ENCODE assay signal across 13 cellular contexts in genomic region chr10:33559105-33559504, GRCh38.
DNase-seq lines count a peak whose midpoint lies in the region; ATAC-seq, FAIRE-seq and TF ChIP-seq lines count a peak whose summit lies in the region.
"Had no signal": no experiment of that assay in that cellular context is flagged by ENCODE, and none has a peak within 500 bp of the region (broad histone marks: within the 10 kb centered on the region; RNA-seq: fewer than 3 reads in every experiment).

No MANE protein-coding gene starts in this region.

- in situ Hi-C loops in GM12878 (cut with MboI): no loop called here

- TF ChIP-seq EP300 in GM12878 (IDR thresholded peaks at IDR 0.05; ENCODE audit: borderline replicate concordance in 1 of 2, control insufficient read depth in 1 of 2, low read depth in 2 of 2, low read length in 2 of 2): no peak; a peak in 1 of 4 replicates

- no peak for TF ChIP-seq POLR2A in GM12878 (IDR thresholded peaks at IDR 0.05; ENCODE audit: low read depth, low read length)

- SMC1A ChIA-PET in GM12878 (lab: Charles Lee; ENCODE audit: uncharacterized antibody, unreplicated experiment): interaction anchor here (0.5 to 4.1 kb wide), 26 partner anchors 9 to 962 kb away, joined by 3 to 27 read pairs (median 4); no protein-coding TSS in a partner anchor

- no peaks in the 10 kb centered on the region for H3K9me3 ChIP-seq in GM12878 (replicated peaks; ENCODE audit: control insufficient read depth, insufficient read depth, low read length)

- no peak for TF ChIP-seq RAD21 in GM12878 (IDR thresholded peaks at IDR 0.05; ENCODE audit: insufficient read depth, low read depth, low read length)

- no peak overlapping the region for H3K27ac ChIP-seq in GM12878 (ENCODE audit: control insufficient read depth, insufficient read depth)

- no peak for FAIRE-seq in GM12878 (lab: Jason Lieb, UNC)

- no peaks in the 10 kb centered on the region for H3K36me3 ChIP-seq in BJ (ENCODE audit: control insufficient read depth, insufficient read depth, low read length)
- H3K36me3 ChIP-seq in GM12878 (ENCODE audit: control insufficient read depth in 2 of 2, insufficient read depth in 2 of 2, low read length in 1 of 2): no peaks in the 10 kb centered on the region

- no peaks in the 10 kb centered on the region for H4K20me1 ChIP-seq in GM12878 (ENCODE audit: control insufficient read depth, insufficient read depth)

- TF ChIP-seq CTCF in BJ (IDR thresholded peaks at IDR 0.05; ENCODE audit: insufficient read depth, low read depth, low read length) (peak; percentile 25; the same call in 1 of the 2 replicates), GM12878 (IDR thresholded peaks at IDR 0.05 in 2 of 3, conservative IDR thresholded peaks at IDR 0.05 in 1 of 3; ENCODE audit: control insufficient read depth in 2 of 3, extremely low read depth in 1 of 3, insufficient read depth in 1 of 3, low read depth in 3 of 3, low read length in 3 of 3) (no peak)

- H3K4me3 ChIP-seq in BJ (ENCODE audit: low read depth, low read length) (no peak overlapping the region), GM12878 (no peak overlapping the region)

- 4% methylated on average over 4 of the region's 4 CpGs for WGBS in GM12878 (ENCODE audit: insufficient coverage, insufficient replicate concordance, low lambda C conversion rate, missing lambda C conversion rate)

- no peak overlapping the region for H3K9ac ChIP-seq in GM12878 (ENCODE audit: control insufficient read depth, insufficient read depth, low read length)

- POLR2A ChIA-PET in BJ (lab: Charles Lee): no interaction called here
- POLR2A ChIA-PET in GM12878 (lab: Charles Lee): interaction anchor here (0.6 kb wide), 1 partner anchor 1063 kb away, joined by 3 read pairs; no protein-coding TSS in a partner anchor

- no peak overlapping the region for H3K4me2 ChIP-seq in GM12878 (ENCODE audit: control insufficient read depth, insufficient read depth)

- H3K27me3 ChIP-seq in BJ (ENCODE audit: control insufficient read depth, insufficient read depth, low read length) (no peaks in the 10 kb centered on the region; the same call in 1 of the 2 replicates), GM12878 (replicated peaks in 1 of 2; ENCODE audit: control insufficient read depth in 2 of 2, insufficient read depth in 2 of 2, low read length in 1 of 2) (no peaks in the 10 kb centered on the region)

- H3K4me1 ChIP-seq in GM12878 (ENCODE audit: control insufficient read depth, insufficient read depth, low read length): no peaks in the 10 kb centered on the region

- no peak overlapping the region for H2AFZ ChIP-seq in GM12878 (ENCODE audit: control insufficient read depth, low read depth, low read length)

- ATAC-seq in GM12878 (peak; percentile 79), GM18907 (IDR thresholded peaks at IDR 0.05; ENCODE audit: unreplicated experiment) (no peak)

- no peaks in the 10 kb centered on the region for H3K79me2 ChIP-seq in GM12878 (ENCODE audit: control insufficient read depth, insufficient read depth, low read length)

- RAD21 ChIA-PET in GM12878 (lab: Charles Lee; ENCODE audit: unreplicated experiment): interaction anchor here (0.6 to 3.4 kb wide), 16 partner anchors 12 to 1079 kb away, joined by 3 to 14 read pairs (median 4); partner anchors contain the start of gene NRP1

- BruUV-seq in GM12878 (replicated peaks; lab: Mats Ljungman, UMichigan): no TSS peak

- intact Hi-C loops in GM12878 (cut with micrococcal nuclease; ENCODE audit: unreplicated experiment): no loop called here

- peak; percentile 16 for DNase-seq in BJ (ENCODE audit: low read depth)
- peak; percentile 8 for DNase-seq in HS-27A (ENCODE audit: low read depth)
- no peak for DNase-seq in GM12878 (ENCODE audit: low read depth, low spot score)
- DNase-seq in myocyte (ENCODE audit: low read depth): peak; percentile 87
- no peak for DNase-seq in DMS153 (lab: John Stamatoyannopoulos, UW)
- DNase-seq in stimulated activated naive CD4-positive, alpha-beta T cell (lab: John Stamatoyannopoulos, UW): no peak
- no peak for DNase-seq in NCI-H2081 treated with DMSO at 0.1 percent for 48 hours (lab: John Stamatoyannopoulos, UW)
- DNase-seq: activated CD8-positive, alpha-beta memory T cell treated with anti-CD3 and anti-CD28 coated beads for 24 hours; DMS53; MM.1S; NCI-H748 treated with DMSO at 0.1 percent for 48 hours; SW 1271 had no signal

- CTCF ChIA-PET in BJ (lab: Yijun Ruan, JAX): interaction anchor here (0.9 to 1.8 kb wide), 2 partner anchors 9 to 11 kb away, joined by 3 to 4 read pairs; no protein-coding TSS in a partner anchor
- CTCF ChIA-PET in GM12878 (lab: Yijun Ruan, JAX): interaction anchor here (0.9 to 1.4 kb wide), 6 partner anchors 12 to 576 kb away, joined by 3 to 5 read pairs (median 3); no protein-coding TSS in a partner anchor

TF ChIP-seq in GM12878, 131 proteins besides CTCF, POLR2A, EP300 and RAD21 (continues in another document):
- TF ChIP-seq, protein P1, sequence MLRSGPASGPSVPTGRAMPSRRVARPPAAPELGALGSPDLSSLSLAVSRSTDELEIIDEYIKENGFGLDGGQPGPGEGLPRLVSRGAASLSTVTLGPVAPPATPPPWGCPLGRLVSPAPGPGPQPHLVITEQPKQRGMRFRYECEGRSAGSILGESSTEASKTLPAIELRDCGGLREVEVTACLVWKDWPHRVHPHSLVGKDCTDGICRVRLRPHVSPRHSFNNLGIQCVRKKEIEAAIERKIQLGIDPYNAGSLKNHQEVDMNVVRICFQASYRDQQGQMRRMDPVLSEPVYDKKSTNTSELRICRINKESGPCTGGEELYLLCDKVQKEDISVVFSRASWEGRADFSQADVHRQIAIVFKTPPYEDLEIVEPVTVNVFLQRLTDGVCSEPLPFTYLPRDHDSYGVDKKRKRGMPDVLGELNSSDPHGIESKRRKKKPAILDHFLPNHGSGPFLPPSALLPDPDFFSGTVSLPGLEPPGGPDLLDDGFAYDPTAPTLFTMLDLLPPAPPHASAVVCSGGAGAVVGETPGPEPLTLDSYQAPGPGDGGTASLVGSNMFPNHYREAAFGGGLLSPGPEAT (IDR thresholded peaks at IDR 0.05; ENCODE audit: low read depth): peak; percentile 70; the same call in 1 of the 2 replicates
- TF ChIP-seq USF2 (IDR thresholded peaks at IDR 0.05; ENCODE audit: borderline replicate concordance, low read depth, low read length): no peak
- no peak for TF ChIP-seq MYC (IDR thresholded peaks at IDR 0.05; ENCODE audit: insufficient read depth, insufficient read length, insufficient replicate concordance, low read length, severe bottlenecking)
- TF ChIP-seq EZH2 (IDR thresholded peaks at IDR 0.05; ENCODE audit: borderline replicate concordance, control insufficient read depth, low read depth, low read length): no peak
- TF ChIP-seq MLLT1 (IDR thresholded peaks at IDR 0.05): peak; percentile 76
- TF ChIP-seq ZNF207 (IDR thresholded peaks at IDR 0.05; ENCODE audit: borderline replicate concordance): no peak
- TF ChIP-seq BHLHE40 (IDR thresholded peaks at IDR 0.05; ENCODE audit: borderline replicate concordance in 1 of 2, low read depth in 2 of 2, low read length in 1 of 2): peak in 1 of 2 experiments; percentile 66; a peak in 2 of 4 replicates
- TF ChIP-seq ATF7 (IDR thresholded peaks at IDR 0.05; ENCODE audit: low read depth): peak; percentile 60
- TF ChIP-seq PAX5 (IDR thresholded peaks at IDR 0.05; ENCODE audit: borderline replicate concordance, low read depth, low read length): no peak
- TF ChIP-seq HCFC1 (IDR thresholded peaks at IDR 0.05; ENCODE audit: low read length): no peak
- TF ChIP-seq YBX1 (IDR thresholded peaks at IDR 0.05): no peak
- no peak for TF ChIP-seq E4F1 (IDR thresholded peaks at IDR 0.05; ENCODE audit: borderline replicate concordance, partially characterized antibody)
- TF ChIP-seq BACH1 (IDR thresholded peaks at IDR 0.05; ENCODE audit: borderline replicate concordance): no peak
- no peak for TF ChIP-seq HDGF (IDR thresholded peaks at IDR 0.05)
- TF ChIP-seq BRCA1 (IDR thresholded peaks at IDR 0.05; ENCODE audit: low read depth, low read length): no peak
- TF ChIP-seq KAT2A (conservative IDR thresholded peaks at IDR 0.05; ENCODE audit: control insufficient read depth, low read depth, low read length): no peak

Comparison
In these comparisons a context has a peak if more than half of its experiments do, and no peak if none do; other contexts are left out.
1. DNase-seq: peak in BJ (single experiment), HS-27A (single experiment) and myocyte (single experiment); none in GM12878 (single experiment), DMS153 (single experiment), stimulated activated naive CD4-positive, alpha-beta T cell (0 of 6) and NCI-H2081 treated with DMSO at 0.1 percent for 48 hours (single experiment).